In the genomic region with DNA sequence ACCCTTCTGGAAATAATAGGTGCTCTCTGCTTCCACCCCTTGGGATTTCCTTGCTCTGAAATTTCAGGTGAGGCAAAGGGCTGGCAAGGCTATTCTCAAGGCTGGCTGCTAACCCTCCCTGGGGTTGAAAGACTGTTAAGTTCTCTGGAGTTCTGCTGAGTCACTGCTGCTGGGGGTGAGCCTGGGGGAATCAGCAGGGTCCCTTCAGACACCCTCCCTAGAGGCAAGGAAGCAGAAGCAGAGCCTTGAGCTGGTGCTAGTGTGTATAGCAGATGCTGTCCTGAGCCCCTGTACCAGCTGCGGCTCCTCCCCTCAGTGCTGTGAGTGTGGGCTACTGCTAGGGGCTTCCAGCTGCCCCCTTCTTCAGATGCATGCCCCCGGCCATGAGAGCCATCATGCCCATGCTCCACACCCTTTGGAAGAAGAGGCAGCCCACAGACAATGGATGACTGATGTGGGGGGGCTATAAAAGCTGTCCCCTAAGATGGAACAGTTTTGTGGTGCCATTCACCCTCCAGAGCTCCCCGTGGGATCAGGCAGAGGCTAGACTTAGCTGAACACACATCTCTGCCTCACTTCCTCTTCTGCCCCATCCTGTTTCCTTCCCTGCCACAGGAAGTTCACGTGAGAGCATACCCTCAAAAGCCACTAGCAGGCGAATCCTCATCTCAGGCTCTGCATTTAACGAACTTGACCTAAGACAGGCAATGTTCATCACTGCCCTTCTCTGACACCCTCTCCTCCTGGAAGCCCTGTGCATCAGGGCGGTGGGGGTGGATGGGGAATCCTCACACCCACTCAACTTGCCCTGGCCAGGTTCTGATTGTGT, we compare ENCODE assay signal across 8 cellular contexts.
DNase-seq lines count a peak whose midpoint lies in the region; FAIRE-seq and TF ChIP-seq lines count a peak whose summit lies in the region.

No MANE protein-coding gene starts in this region.

- BruUV-seq in endothelial cell of umbilical vein (replicated peaks; lab: Mats Ljungman, UMichigan) = TSS peak; percentile 37

- H3K36me3 Mint-ChIP-seq in activated naive CD4-positive, alpha-beta T cell treated with anti-CD3 and anti-CD28 coated beads, Interleukin-2, amount 50 U/mL, for 24 hours = no peaks in the 10 kb centered on the region
- H3K36me3 Mint-ChIP-seq in stimulated activated naive CD8-positive, alpha-beta T cell treated with anti-CD3 and anti-CD28 coated beads, Interleukin-15, Interleukin-2, amounts not matched to agents 100 ng/mL and 50 ng/mL, for 24 hours (ENCODE audit: low read depth) = no peaks in the 10 kb centered on the region

- TF ChIP-seq EP300 in sigmoid colon (IDR thresholded peaks at IDR 0.05) = no peak

- H3K27ac Mint-ChIP-seq in activated naive CD4-positive, alpha-beta T cell treated with anti-CD3 and anti-CD28 coated beads, Interleukin-2, amount 50 U/mL, for 24 hours = peak overlapping the region; percentile 72
- H3K27ac Mint-ChIP-seq in stimulated activated naive CD8-positive, alpha-beta T cell treated with anti-CD3 and anti-CD28 coated beads, Interleukin-15, Interleukin-2, amounts not matched to agents 100 ng/mL and 50 ng/mL, for 24 hours = peak overlapping the region; percentile 27

- dilution Hi-C loops in endothelial cell of umbilical vein (cut with MboI; ENCODE audit: extremely low pct_ligation_motif_present, low sequenced_read_pairs) = no loop called here

- no peaks in the 10 kb centered on the region for H3K36me3 ChIP-seq in endothelial cell of umbilical vein (ENCODE audit: control insufficient read depth in 2 of 2, extremely low read depth in 1 of 2, insufficient read depth in 2 of 2, low read length in 2 of 2)
- H3K36me3 ChIP-seq in sigmoid colon = no peaks in the 10 kb centered on the region

- no peak overlapping the region for H3K4me3 ChIP-seq in endothelial cell of umbilical vein (replicated peaks in 1 of 3; ENCODE audit: insufficient read depth in 1 of 3, low read depth in 1 of 3, low read length in 3 of 3)
- H3K4me3 ChIP-seq in dorsolateral prefrontal cortex = no peak overlapping the region
- H3K4me3 ChIP-seq in sigmoid colon = no peak overlapping the region

- H3K9me3 Mint-ChIP-seq in activated naive CD4-positive, alpha-beta T cell treated with anti-CD3 and anti-CD28 coated beads, Interleukin-2, amount 50 U/mL, for 24 hours = no peaks in the 10 kb centered on the region
- no peaks in the 10 kb centered on the region for H3K9me3 Mint-ChIP-seq in stimulated activated naive CD8-positive, alpha-beta T cell treated with anti-CD3 and anti-CD28 coated beads, Interleukin-15, Interleukin-2, amounts not matched to agents 100 ng/mL and 50 ng/mL, for 24 hours

- no peaks in the 10 kb centered on the region for H3K79me2 ChIP-seq in endothelial cell of umbilical vein (ENCODE audit: control insufficient read depth, insufficient read depth, low read length)

- peak overlapping the region; percentile 41 for H3K4me2 ChIP-seq in endothelial cell of umbilical vein (ENCODE audit: insufficient read depth, low read length)

- H4K20me1 ChIP-seq in endothelial cell of umbilical vein (replicated peaks; ENCODE audit: control insufficient read depth, extremely low read depth, insufficient read depth, low read length) = no peaks in the 10 kb centered on the region

- TF ChIP-seq POLR2A in endothelial cell of umbilical vein (IDR thresholded peaks at IDR 0.05; ENCODE audit: low read depth, low read length) = no peak
- no peak for TF ChIP-seq POLR2A in sigmoid colon (IDR thresholded peaks at IDR 0.05)

- peak overlapping the region; percentile 79 for H3K27ac ChIP-seq in endothelial cell of umbilical vein (ENCODE audit: insufficient read depth, low read depth, low read length)
- peak overlapping the region in 23 of 59 donors; percentile 2 to 61 (median 30) for H3K27ac ChIP-seq in dorsolateral prefrontal cortex
- peak overlapping the region in 1 of 4 donors; percentile 27 for H3K27ac ChIP-seq in sigmoid colon

- CTCF ChIA-PET in endothelial cell of umbilical vein (lab: Charles Lee) = interaction anchor here (0.7 to 2.6 kb wide), 11 partner anchors 9 to 91 kb away, joined by 3 to 28 read pairs (median 4); a partner anchor contains a TSS

- WGBS in sigmoid colon, 2 donors = 53 to 88% methylated on average over 7 of the region's 7 CpGs

- H3K4me3 Mint-ChIP-seq in activated naive CD4-positive, alpha-beta T cell treated with anti-CD3 and anti-CD28 coated beads, Interleukin-2, amount 50 U/mL, for 24 hours = peak overlapping the region; percentile 45
- peak overlapping the region; percentile 31 for H3K4me3 Mint-ChIP-seq in stimulated activated naive CD8-positive, alpha-beta T cell treated with anti-CD3 and anti-CD28 coated beads, Interleukin-15, Interleukin-2, amounts not matched to agents 100 ng/mL and 50 ng/mL, for 24 hours

- peak; percentile 96 for FAIRE-seq in endothelial cell of umbilical vein (lab: Jason Lieb, UNC)

- peak overlapping the region; percentile 32 for H3K9ac ChIP-seq in endothelial cell of umbilical vein (replicated peaks; ENCODE audit: extremely low read depth, insufficient read depth, low read length)

- intact Hi-C loops in endothelial cell of umbilical vein (cut with micrococcal nuclease) (no loop called here), dorsolateral prefrontal cortex (cut with DNase I) (no loop called here), sigmoid colon (cut with DNase I) (no loop called here)

- no peak for TF ChIP-seq CTCF in endothelial cell of umbilical vein (IDR thresholded peaks at IDR 0.05; ENCODE audit: extremely low read depth in 1 of 2, insufficient read depth in 1 of 2, low read depth in 1 of 2, low read length in 2 of 2)
- no peak for TF ChIP-seq CTCF in dorsolateral prefrontal cortex (IDR thresholded peaks at IDR 0.05 in 54 of 56, conservative IDR thresholded peaks at IDR 0.05 in 2 of 56; ENCODE audit: low read depth in 1 of 56, partially characterized antibody in 56 of 56)
- TF ChIP-seq CTCF in sigmoid colon (IDR thresholded peaks at IDR 0.05) = no peak

- POLR2A ChIA-PET in endothelial cell of umbilical vein (lab: Charles Lee) = no interaction called here

- H2AFZ ChIP-seq in endothelial cell of umbilical vein (ENCODE audit: low read depth, low read length) = no peak overlapping the region

- H3K27me3 ChIP-seq in endothelial cell of umbilical vein (ENCODE audit: control insufficient read depth in 2 of 2, insufficient read depth in 2 of 2, low read length in 2 of 2) (no peaks in the 10 kb centered on the region), dorsolateral prefrontal cortex (no peaks in the 10 kb centered on the region), sigmoid colon (no peaks in the 10 kb centered on the region)

- H3K4me1 ChIP-seq in endothelial cell of umbilical vein (ENCODE audit: control insufficient read depth, extremely low read depth, insufficient read depth, low read length) (peaks cover 64% of the 10 kb centered on the region), sigmoid colon (peaks cover 0 to 51% (median 30%) of the 10 kb centered on the region in 4 donors)

- no peaks in the 10 kb centered on the region for H3K27me3 Mint-ChIP-seq in activated naive CD4-positive, alpha-beta T cell treated with anti-CD3 and anti-CD28 coated beads, Interleukin-2, amount 50 U/mL, for 24 hours
- H3K27me3 Mint-ChIP-seq in stimulated activated naive CD8-positive, alpha-beta T cell treated with anti-CD3 and anti-CD28 coated beads, Interleukin-15, Interleukin-2, amounts not matched to agents 100 ng/mL and 50 ng/mL, for 24 hours = no peaks in the 10 kb centered on the region

- no peak for DNase-seq in activated naive CD4-positive, alpha-beta T cell treated with Interleukin-2 at 50 U/mL for 16 hours
- DNase-seq in OCI-M1 (lab: John Stamatoyannopoulos, UW) (peak; percentile 49), endothelial cell of umbilical vein (ENCODE audit: low read depth, low spot score) (peak; percentile 35), dorsolateral prefrontal cortex (no peak), HT-29 (ENCODE audit: low spot score) (no peak), sigmoid colon (no peak)

- H3K4me1 Mint-ChIP-seq in activated naive CD4-positive, alpha-beta T cell treated with anti-CD3 and anti-CD28 coated beads, Interleukin-2, amount 50 U/mL, for 24 hours = peaks cover 69% of the 10 kb centered on the region
- H3K4me1 Mint-ChIP-seq in stimulated activated naive CD8-positive, alpha-beta T cell treated with anti-CD3 and anti-CD28 coated beads, Interleukin-15, Interleukin-2, amounts not matched to agents 100 ng/mL and 50 ng/mL, for 24 hours (ENCODE audit: low read depth) = peaks cover 52% of the 10 kb centered on the region

- no peaks in the 10 kb centered on the region for H3K9me3 ChIP-seq in endothelial cell of umbilical vein (replicated peaks; ENCODE audit: control insufficient read depth, insufficient read depth, low read length)
- H3K9me3 ChIP-seq in sigmoid colon = no peaks in the 10 kb centered on the region

- H3K9me1 ChIP-seq in endothelial cell of umbilical vein (replicated peaks; ENCODE audit: control insufficient read depth, extremely low read depth, insufficient read depth, low read length) = no peaks in the 10 kb centered on the region

TF ChIP-seq in endothelial cell of umbilical vein, 7 proteins besides CTCF, POLR2A, EP300 and RAD21:
- no peak for TF ChIP-seq GATA2 (IDR thresholded peaks at IDR 0.05; ENCODE audit: insufficient read depth, insufficient read length, low read depth, low read length)
- no peak for TF ChIP-seq JUN (IDR thresholded peaks at IDR 0.05; ENCODE audit: borderline replicate concordance, insufficient read depth, insufficient read length, low read depth)
- TF ChIP-seq EZH2 (IDR thresholded peaks at IDR 0.05; ENCODE audit: borderline replicate concordance, low read depth, low read length, severe bottlenecking) = no peak
- peak; percentile 67 for TF ChIP-seq POLR2AphosphoS5 (IDR thresholded peaks at IDR 0.05; ENCODE audit: insufficient read depth, low read depth, low read length)
- TF ChIP-seq FOS (IDR thresholded peaks at IDR 0.05; ENCODE audit: borderline replicate concordance, insufficient read depth, low read length) = peak; percentile 10
- TF ChIP-seq MYC (IDR thresholded peaks at IDR 0.05; ENCODE audit: low read depth, low read length) = no peak
- TF ChIP-seq, protein P1, sequence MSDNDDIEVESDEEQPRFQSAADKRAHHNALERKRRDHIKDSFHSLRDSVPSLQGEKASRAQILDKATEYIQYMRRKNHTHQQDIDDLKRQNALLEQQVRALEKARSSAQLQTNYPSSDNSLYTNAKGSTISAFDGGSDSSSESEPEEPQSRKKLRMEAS (IDR thresholded peaks at IDR 0.05; ENCODE audit: insufficient read depth, insufficient read length) = no peak

Comparison
In these comparisons a context has a peak if more than half of its experiments do, and no peak if none do; other contexts are left out.
1. DNase-seq: peak in OCI-M1 (single experiment) and endothelial cell of umbilical vein (single experiment); none in activated naive CD4-positive, alpha-beta T cell treated with Interleukin-2 at 50 U/mL for 16 hours (single experiment), dorsolateral prefrontal cortex (0 of 10), HT-29 (single experiment) and sigmoid colon (single experiment).